In genomic region chr13:112693831-112694497, GRCh38 we compare ENCODE assay signal across 9 cellular contexts. TPM values are rescaled to one million over a fixed set of nuclear protein-coding genes. Genes with fewer than 3 reads are reported as not detected.
DNase-seq lines count a peak whose midpoint lies in the region; TF ChIP-seq lines count a peak whose summit lies in the region.
"Had no signal": no experiment of that assay in that cellular context is flagged by ENCODE, and none has a peak within 500 bp of the region (broad histone marks: within the 10 kb centered on the region; RNA-seq: fewer than 3 reads in every experiment).

No MANE protein-coding gene starts in this region.

- H3K36me3 Mint-ChIP-seq in chondrocyte (ENCODE audit: low read depth) = peaks cover 2% of the 10 kb centered on the region

- H3K9me3 Mint-ChIP-seq in chondrocyte (ENCODE audit: low read depth) = no peaks in the 10 kb centered on the region
- H3K9me3 Mint-ChIP-seq: activated T-helper 17 cell treated with anti-CD3 and anti-CD28 coated beads, Interleukin-2, amount 50 U/mL, for 72 hours had no signal

- H3K27me3 Mint-ChIP-seq in chondrocyte (ENCODE audit: low read depth) = no peaks in the 10 kb centered on the region
- H3K27me3 Mint-ChIP-seq: activated T-helper 17 cell treated with anti-CD3 and anti-CD28 coated beads, Interleukin-2, amount 50 U/mL, for 72 hours had no signal

- no peak overlapping the region for H3K4me3 ChIP-seq in choroid plexus epithelial cell (ENCODE audit: low read depth, low read length)

- TF ChIP-seq CTCF in choroid plexus epithelial cell (conservative IDR thresholded peaks at IDR 0.05; ENCODE audit: low read depth, low read length) (no peak), chondrocyte (IDR thresholded peaks at IDR 0.05) (no peak)

- DNase-seq in EH (ENCODE audit: low read depth) (peak; percentile 80), M059J (ENCODE audit: low read depth) (peak; percentile 69), choroid plexus epithelial cell (ENCODE audit: low read depth) (peak; percentile 65), mesenteric fat pad (ENCODE audit: low spot score) (peak; percentile 86), chondrocyte (ENCODE audit: low spot score) (no peak), KG1 (lab: John Stamatoyannopoulos, UW) (no peak), A172 (ENCODE audit: low spot score) (no peak), activated gamma-delta T cell treated with Interleukin-2 at 50 U/mL for 16 hours (no peak)

- H3K27ac Mint-ChIP-seq in chondrocyte (ENCODE audit: unreplicated experiment) = no peak overlapping the region

- H3K4me3 Mint-ChIP-seq in chondrocyte (ENCODE audit: unreplicated experiment) = no peak overlapping the region

- peaks cover 20% of the 10 kb centered on the region for H3K4me1 Mint-ChIP-seq in chondrocyte (ENCODE audit: low read depth)

RNA-seq across cellular contexts. Expression of gene ATP11A, which starts 4.1 kb away (rescaled TPM):
- 3.6 and 6.0 TPM in 2 replicates for total RNA-seq in M059J (2014; rRNA removed; shearing (Covaris generic))
- total RNA-seq in mesenteric fat pad = 63.5 TPM
- total RNA-seq in chondrocyte = 13.1 to 22.2 TPM (median 15.4 TPM) in 3 replicates
- total RNA-seq in A172 (2014; rRNA removed; shearing (Covaris generic)) = 6.6 and 8.8 TPM in 2 replicates

Comparison
In these comparisons a context has a peak if more than half of its experiments do, and no peak if none do; other contexts are left out.
1. DNase-seq: peak in EH (single experiment), M059J (single experiment), choroid plexus epithelial cell (single experiment) and mesenteric fat pad (single experiment); none in chondrocyte (single experiment), KG1 (single experiment), A172 (single experiment) and activated gamma-delta T cell treated with Interleukin-2 at 50 U/mL for 16 hours (single experiment).